In the genomic region with DNA sequence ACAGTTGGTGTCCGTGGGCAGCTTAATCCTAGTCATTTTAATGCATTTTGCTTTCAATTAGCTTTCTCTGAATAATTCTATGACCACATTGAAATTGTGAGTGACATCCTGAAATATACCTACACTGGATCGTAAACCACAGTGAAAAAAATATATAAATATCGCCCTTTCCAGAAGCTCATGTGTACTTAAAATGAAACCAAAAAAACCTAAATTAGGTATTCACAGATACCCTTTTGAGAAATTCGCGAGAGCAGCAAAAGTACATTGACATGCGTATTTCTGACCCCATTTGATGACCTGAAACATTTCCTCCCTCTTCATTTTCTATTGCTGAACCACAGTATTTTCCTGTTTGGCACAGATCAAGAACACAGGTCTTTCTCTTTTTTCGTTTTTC, we compare ENCODE assay signal across 12 cellular contexts.
DNase-seq lines count a peak whose midpoint lies in the region; ATAC-seq and TF ChIP-seq lines count a peak whose summit lies in the region.
"Had no signal": no experiment of that assay in that cellular context is flagged by ENCODE, and none has a peak within 500 bp of the region (broad histone marks: within the 10 kb centered on the region; RNA-seq: fewer than 3 reads in every experiment).

No MANE protein-coding gene starts in this region.

- H3K9me3 Mint-ChIP-seq in stimulated activated naive B cell treated with anti-CD40 and anti-IgM and Interleukin-4, amounts not matched to agents 10 μg/mL and 1 μg/mL and 100 μg/mL, for 72 hours, result no peaks in the 10 kb centered on the region
- no peaks in the 10 kb centered on the region for H3K9me3 Mint-ChIP-seq in glutamatergic neuron (ENCODE audit: unreplicated experiment)
- H3K9me3 Mint-ChIP-seq: activated naive CD4-positive, alpha-beta T cell treated with anti-CD3 and anti-CD28 coated beads, Interleukin-2, amount 50 U/mL, for 24 hours had no signal

- no peak overlapping the region for H2AFZ ChIP-seq in OCI-LY3 (ENCODE audit: low read depth, low read length)

- peaks cover 0 to 3% of the 10 kb centered on the region in 2 donors for H3K27me3 Mint-ChIP-seq in stimulated activated naive B cell treated with anti-CD40 and anti-IgM and Interleukin-4, amounts not matched to agents 10 μg/mL and 1 μg/mL and 100 μg/mL, for 72 hours
- H3K27me3 Mint-ChIP-seq in glutamatergic neuron (ENCODE audit: unreplicated experiment), result no peaks in the 10 kb centered on the region
- H3K27me3 Mint-ChIP-seq: activated naive CD4-positive, alpha-beta T cell treated with anti-CD3 and anti-CD28 coated beads, Interleukin-2, amount 50 U/mL, for 24 hours had no signal

- no peak for DNase-seq in heart left ventricle
- no peak for DNase-seq in left ventricle myocardium superior
- DNase-seq in stimulated activated naive B cell treated with anti-CD40 and anti-IgM and Interleukin-4, amounts not matched to agents 10 μg/mL and 1 μg/mL and 100 μg/mL, for 72 hours, result no peak
- no peak for DNase-seq in DMS153 (lab: John Stamatoyannopoulos, UW)
- DNase-seq in glutamatergic neuron, result no peak
- DNase-seq: NCI-H2227 treated with DMSO at 0.1 percent for 48 hours had no signal

- H3K4me1 Mint-ChIP-seq in stimulated activated naive B cell treated with anti-CD40 and anti-IgM and Interleukin-4, amounts not matched to agents 10 μg/mL and 1 μg/mL and 100 μg/mL, for 72 hours, result peaks cover 0 to 3% of the 10 kb centered on the region in 2 donors
- H3K4me1 Mint-ChIP-seq in glutamatergic neuron (ENCODE audit: low read depth, unreplicated experiment), result no peaks in the 10 kb centered on the region
- H3K4me1 Mint-ChIP-seq: activated naive CD4-positive, alpha-beta T cell treated with anti-CD3 and anti-CD28 coated beads, Interleukin-2, amount 50 U/mL, for 24 hours had no signal

- peaks cover 0 to 4% of the 10 kb centered on the region in 2 donors for H3K36me3 Mint-ChIP-seq in stimulated activated naive B cell treated with anti-CD40 and anti-IgM and Interleukin-4, amounts not matched to agents 10 μg/mL and 1 μg/mL and 100 μg/mL, for 72 hours
- H3K36me3 Mint-ChIP-seq in glutamatergic neuron (ENCODE audit: unreplicated experiment), result no peaks in the 10 kb centered on the region

- H3K27ac ChIP-seq in heart left ventricle (peak overlapping the region in 8 of 12 donors; percentile 13 to 78 (median 62)), OCI-LY3 (ENCODE audit: low read length) (no peak overlapping the region)
- H3K27ac ChIP-seq: HL-60 had no signal

- H3K4me3 ChIP-seq in heart left ventricle, result no peak overlapping the region
- H3K4me3 ChIP-seq in OCI-LY3 (ENCODE audit: low read length), result peak overlapping the region; percentile 11; the same call in 1 of the 2 replicates

- ATAC-seq in heart left ventricle, result peak in 1 of 4 donors; percentile 12
- no peak for ATAC-seq in left ventricle myocardium superior
- peak; percentile 58 for ATAC-seq in HG02759 (IDR thresholded peaks at IDR 0.05; ENCODE audit: unreplicated experiment)
- peak; percentile 38 to 58 for ATAC-seq in stimulated activated naive B cell treated with anti-CD40 and anti-IgM and Interleukin-4, amounts not matched to agents 10 μg/mL and 1 μg/mL and 100 μg/mL, for 72 hours (replicated peaks)
- ATAC-seq in GM18873 (IDR thresholded peaks at IDR 0.05; ENCODE audit: low FRiP score, unreplicated experiment), result no peak
- ATAC-seq: Panc1 had no signal

- H3K36me3 ChIP-seq in heart left ventricle, result no peaks in the 10 kb centered on the region
- H3K36me3 ChIP-seq in OCI-LY3 (replicated peaks; ENCODE audit: low read depth, low read length), result no peaks in the 10 kb centered on the region

- TF ChIP-seq CTCF in heart left ventricle (IDR thresholded peaks at IDR 0.05) (no peak), OCI-LY3 (IDR thresholded peaks at IDR 0.05; ENCODE audit: low read depth, low read length) (no peak), glutamatergic neuron (IDR thresholded peaks at IDR 0.05; ENCODE audit: partially characterized antibody, unreplicated experiment) (no peak)

- H3K9me3 ChIP-seq in heart left ventricle, result peaks cover 0 to 10% (median 0%) of the 10 kb centered on the region in 12 donors
- no peaks in the 10 kb centered on the region for H3K9me3 ChIP-seq in OCI-LY3 (ENCODE audit: insufficient read depth, low read length)

- H4K20me1 ChIP-seq in OCI-LY3 (ENCODE audit: insufficient read depth, low read length), result no peaks in the 10 kb centered on the region

- no peaks in the 10 kb centered on the region for H3K79me2 ChIP-seq in OCI-LY3 (ENCODE audit: low read length)

- no peaks in the 10 kb centered on the region for H3K27me3 ChIP-seq in heart left ventricle
- H3K27me3 ChIP-seq in OCI-LY3 (ENCODE audit: low read depth, low read length), result no peaks in the 10 kb centered on the region

- intact Hi-C loops in heart left ventricle (cut with DNase I) (no loop called here), left ventricle myocardium superior (cut with micrococcal nuclease) (no loop called here)

- no peak overlapping the region for H3K9ac ChIP-seq in OCI-LY3 (ENCODE audit: low read length)

- H3K4me3 Mint-ChIP-seq in stimulated activated naive B cell treated with anti-CD40 and anti-IgM and Interleukin-4, amounts not matched to agents 10 μg/mL and 1 μg/mL and 100 μg/mL, for 72 hours, result no peak overlapping the region
- H3K4me3 Mint-ChIP-seq in glutamatergic neuron (ENCODE audit: unreplicated experiment), result no peak overlapping the region
- H3K4me3 Mint-ChIP-seq: activated naive CD4-positive, alpha-beta T cell treated with anti-CD3 and anti-CD28 coated beads, Interleukin-2, amount 50 U/mL, for 24 hours had no signal

- H3K4me2 ChIP-seq in OCI-LY3 (ENCODE audit: low read length), result peak overlapping the region; percentile 30

- no peak for TF ChIP-seq POLR2A in heart left ventricle (IDR thresholded peaks at IDR 0.05)

- peaks cover 0 to 29% (median 14%) of the 10 kb centered on the region in 12 donors for H3K4me1 ChIP-seq in heart left ventricle
- H3K4me1 ChIP-seq in OCI-LY3 (ENCODE audit: low read length), result peaks cover 6% of the 10 kb centered on the region; the same call in 1 of the 2 replicates

- 56 to 67% (median 63%) methylated on average over 7 of the region's 7 CpGs for WGBS in heart left ventricle, 4 donors

- H3K27ac Mint-ChIP-seq in stimulated activated naive B cell treated with anti-CD40 and anti-IgM and Interleukin-4, amounts not matched to agents 10 μg/mL and 1 μg/mL and 100 μg/mL, for 72 hours, result peak overlapping the region; percentile 57
- no peak overlapping the region for H3K27ac Mint-ChIP-seq in glutamatergic neuron (ENCODE audit: unreplicated experiment)
- H3K27ac Mint-ChIP-seq: activated naive CD4-positive, alpha-beta T cell treated with anti-CD3 and anti-CD28 coated beads, Interleukin-2, amount 50 U/mL, for 24 hours had no signal

Comparison
In these comparisons a context has a peak if more than half of its experiments do, and no peak if none do; other contexts are left out.
1. ATAC-seq: peak in HG02759 (single experiment) and stimulated activated naive B cell treated with anti-CD40 and anti-IgM and Interleukin-4, amounts not matched to agents 10 μg/mL and 1 μg/mL and 100 μg/mL, for 72 hours (2 of 2); none in left ventricle myocardium superior (single experiment) and GM18873 (single experiment).